In genomic region chr6:35972471-35972985, GRCh38 we compare ENCODE assay signal across 1 cellular context.
TF ChIP-seq lines count a peak whose summit lies in the region.

No MANE protein-coding gene starts in this region.

TF ChIP-seq in HepG2, 621 proteins besides CTCF, POLR2A, EP300 and RAD21 (continued from another document and continues in another):
- TF ChIP-seq ZFP82 (CRISPR knock-in tag; IDR thresholded peaks at IDR 0.05; ENCODE audit: borderline replicate concordance) (no peak), ZNF781 (CRISPR knock-in tag; IDR thresholded peaks at IDR 0.05; ENCODE audit: borderline replicate concordance, not compliant biosample characterization) (peak; percentile 65), NR2F1 (CRISPR knock-in tag; IDR thresholded peaks at IDR 0.05) (peak in 1 of 2 experiments; percentile 34; a peak in 1 of 4 replicates), NR2F2 (IDR thresholded peaks at IDR 0.05; ENCODE audit: borderline replicate concordance, low read depth) (no peak), SATB2 (CRISPR knock-in tag; IDR thresholded peaks at IDR 0.05) (no peak), E2F1 (CRISPR knock-in tag; IDR thresholded peaks at IDR 0.05) (no peak), SYNCRIP (IDR thresholded peaks at IDR 0.05; ENCODE audit: insufficient read depth, low read depth, low read length) (no peak), SALL2 (CRISPR knock-in tag; IDR thresholded peaks at IDR 0.05) (no peak), SP140L (CRISPR knock-in tag; IDR thresholded peaks at IDR 0.05; ENCODE audit: borderline replicate concordance) (no peak), ARNT (IDR thresholded peaks at IDR 0.05) (no peak), ZNF746 (CRISPR knock-in tag; IDR thresholded peaks at IDR 0.05) (no peak), ZBTB8A (CRISPR knock-in tag; IDR thresholded peaks at IDR 0.05; ENCODE audit: borderline replicate concordance, low read depth) (no peak), ZNF644 (CRISPR knock-in tag; IDR thresholded peaks at IDR 0.05; ENCODE audit: low read depth) (0 out of 2 replicates have a peak, but pooled peaks have one; percentile 37), HNF1B (CRISPR knock-in tag; IDR thresholded peaks at IDR 0.05) (peak; percentile 42; the same call in 1 of the 2 replicates), SP1 (IDR thresholded peaks at IDR 0.05) (no peak), SP1 (CRISPR knock-in tag; IDR thresholded peaks at IDR 0.05) (no peak), PHF8 (CRISPR knock-in tag; IDR thresholded peaks at IDR 0.05) (no peak), GATA4 (IDR thresholded peaks at IDR 0.05; ENCODE audit: borderline replicate concordance, low read depth) (no peak), ZNF331 (CRISPR knock-in tag; IDR thresholded peaks at IDR 0.05) (no peak), YEATS4 (CRISPR knock-in tag; IDR thresholded peaks at IDR 0.05; ENCODE audit: borderline replicate concordance) (no peak), SRSF4 (IDR thresholded peaks at IDR 0.05; ENCODE audit: low read depth, low read length, poor library complexity, severe bottlenecking) (no peak), ATRX (CRISPR knock-in tag; IDR thresholded peaks at IDR 0.05; ENCODE audit: borderline replicate concordance) (no peak), EZH2 (conservative IDR thresholded peaks at IDR 0.05; ENCODE audit: low read depth, low read length) (no peak), ZSCAN25 (CRISPR knock-in tag; IDR thresholded peaks at IDR 0.05) (no peak), ZSCAN20 (CRISPR knock-in tag; IDR thresholded peaks at IDR 0.05; ENCODE audit: borderline replicate concordance) (no peak), ZNF674 (CRISPR knock-in tag; IDR thresholded peaks at IDR 0.05; ENCODE audit: low read depth) (no peak), POLR2AphosphoS5 (IDR thresholded peaks at IDR 0.05; ENCODE audit: low read depth, low read length) (no peak), TARDBP (CRISPR knock-in tag; IDR thresholded peaks at IDR 0.05) (no peak), MBD4 (IDR thresholded peaks at IDR 0.05; ENCODE audit: borderline replicate concordance, low read length) (no peak), CCAR2 (optimal IDR thresholded peaks at IDR 0.05; ENCODE audit: low read depth, low read length) (no peak), RXRA (CRISPR knock-in tag; IDR thresholded peaks at IDR 0.05) (0 out of 2 replicates have a peak, but pooled peaks have one; percentile 41), NAIF1 (CRISPR knock-in tag; IDR thresholded peaks at IDR 0.05; ENCODE audit: borderline replicate concordance) (no peak), KAT7 (CRISPR knock-in tag; IDR thresholded peaks at IDR 0.05; ENCODE audit: borderline replicate concordance) (no peak), ELF1 (CRISPR knock-in tag; IDR thresholded peaks at IDR 0.05) (no peak), ZNF543 (CRISPR knock-in tag; IDR thresholded peaks at IDR 0.05) (no peak), PITX1 (CRISPR knock-in tag; IDR thresholded peaks at IDR 0.05) (peak; percentile 58; the same call in 1 of the 2 replicates), NR2F6 (IDR thresholded peaks at IDR 0.05) (no peak), NR2F6 (CRISPR knock-in tag; IDR thresholded peaks at IDR 0.05) (peak; percentile 48; the same call in 1 of the 2 replicates), ZNF484 (CRISPR knock-in tag; IDR thresholded peaks at IDR 0.05; ENCODE audit: borderline replicate concordance, low read depth) (no peak), ZNF672 (CRISPR knock-in tag; IDR thresholded peaks at IDR 0.05) (no peak), POLR2AphosphoS2 (IDR thresholded peaks at IDR 0.05; ENCODE audit: low read depth, low read length) (no peak), PAF1 (CRISPR knock-in tag; IDR thresholded peaks at IDR 0.05) (no peak), ZNF512B (CRISPR knock-in tag; IDR thresholded peaks at IDR 0.05; ENCODE audit: borderline replicate concordance) (peak; percentile 39; the same call in 1 of the 2 replicates), HIVEP1 (CRISPR knock-in tag; IDR thresholded peaks at IDR 0.05) (no peak), RXRB (CRISPR knock-in tag; IDR thresholded peaks at IDR 0.05; ENCODE audit: borderline replicate concordance) (peak; percentile 38; the same call in 1 of the 2 replicates), ZNF773 (CRISPR knock-in tag; IDR thresholded peaks at IDR 0.05; ENCODE audit: borderline replicate concordance) (no peak)
- TF ChIP-seq, protein P1, sequence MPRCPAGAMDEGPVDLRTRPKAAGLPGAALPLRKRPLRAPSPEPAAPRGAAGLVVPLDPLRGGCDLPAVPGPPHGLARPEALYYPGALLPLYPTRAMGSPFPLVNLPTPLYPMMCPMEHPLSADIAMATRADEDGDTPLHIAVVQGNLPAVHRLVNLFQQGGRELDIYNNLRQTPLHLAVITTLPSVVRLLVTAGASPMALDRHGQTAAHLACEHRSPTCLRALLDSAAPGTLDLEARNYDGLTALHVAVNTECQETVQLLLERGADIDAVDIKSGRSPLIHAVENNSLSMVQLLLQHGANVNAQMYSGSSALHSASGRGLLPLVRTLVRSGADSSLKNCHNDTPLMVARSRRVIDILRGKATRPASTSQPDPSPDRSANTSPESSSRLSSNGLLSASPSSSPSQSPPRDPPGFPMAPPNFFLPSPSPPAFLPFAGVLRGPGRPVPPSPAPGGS (CRISPR knock-in tag; IDR thresholded peaks at IDR 0.05) = no peak
- TF ChIP-seq, protein P2, sequence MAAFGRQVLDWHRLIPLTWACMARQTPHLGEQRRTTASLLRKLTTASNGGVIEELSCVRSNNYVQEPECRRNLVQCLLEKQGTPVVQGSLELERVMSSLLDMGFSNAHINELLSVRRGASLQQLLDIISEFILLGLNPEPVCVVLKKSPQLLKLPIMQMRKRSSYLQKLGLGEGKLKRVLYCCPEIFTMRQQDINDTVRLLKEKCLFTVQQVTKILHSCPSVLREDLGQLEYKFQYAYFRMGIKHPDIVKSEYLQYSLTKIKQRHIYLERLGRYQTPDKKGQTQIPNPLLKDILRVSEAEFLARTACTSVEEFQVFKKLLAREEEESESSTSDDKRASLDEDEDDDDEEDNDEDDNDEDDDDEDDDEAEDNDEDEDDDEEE (CRISPR knock-in tag; IDR thresholded peaks at IDR 0.05) = no peak
- TF ChIP-seq, protein P3, sequence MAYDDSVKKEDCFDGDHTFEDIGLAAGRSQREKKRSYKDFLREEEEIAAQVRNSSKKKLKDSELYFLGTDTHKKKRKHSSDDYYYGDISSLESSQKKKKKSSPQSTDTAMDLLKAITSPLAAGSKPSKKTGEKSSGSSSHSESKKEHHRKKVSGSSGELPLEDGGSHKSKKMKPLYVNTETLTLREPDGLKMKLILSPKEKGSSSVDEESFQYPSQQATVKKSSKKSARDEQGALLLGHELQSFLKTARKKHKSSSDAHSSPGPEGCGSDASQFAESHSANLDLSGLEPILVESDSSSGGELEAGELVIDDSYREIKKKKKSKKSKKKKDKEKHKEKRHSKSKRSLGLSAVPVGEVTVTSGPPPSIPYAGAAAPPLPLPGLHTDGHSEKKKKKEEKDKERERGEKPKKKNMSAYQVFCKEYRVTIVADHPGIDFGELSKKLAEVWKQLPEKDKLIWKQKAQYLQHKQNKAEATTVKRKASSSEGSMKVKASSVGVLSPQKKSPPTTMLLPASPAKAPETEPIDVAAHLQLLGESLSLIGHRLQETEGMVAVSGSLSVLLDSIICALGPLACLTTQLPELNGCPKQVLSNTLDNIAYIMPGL (CRISPR knock-in tag; IDR thresholded peaks at IDR 0.05; ENCODE audit: borderline replicate concordance in 1 of 2, low read depth in 1 of 2) = peak in 1 of 2 experiments; percentile 47; a peak in 1 of 4 replicates
- TF ChIP-seq, protein P4, sequence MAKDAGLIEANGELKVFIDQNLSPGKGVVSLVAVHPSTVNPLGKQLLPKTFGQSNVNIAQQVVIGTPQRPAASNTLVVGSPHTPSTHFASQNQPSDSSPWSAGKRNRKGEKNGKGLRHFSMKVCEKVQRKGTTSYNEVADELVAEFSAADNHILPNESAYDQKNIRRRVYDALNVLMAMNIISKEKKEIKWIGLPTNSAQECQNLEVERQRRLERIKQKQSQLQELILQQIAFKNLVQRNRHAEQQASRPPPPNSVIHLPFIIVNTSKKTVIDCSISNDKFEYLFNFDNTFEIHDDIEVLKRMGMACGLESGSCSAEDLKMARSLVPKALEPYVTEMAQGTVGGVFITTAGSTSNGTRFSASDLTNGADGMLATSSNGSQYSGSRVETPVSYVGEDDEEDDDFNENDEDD (CRISPR knock-in tag; IDR thresholded peaks at IDR 0.05; ENCODE audit: borderline replicate concordance) = no peak
- TF ChIP-seq, protein P5, sequence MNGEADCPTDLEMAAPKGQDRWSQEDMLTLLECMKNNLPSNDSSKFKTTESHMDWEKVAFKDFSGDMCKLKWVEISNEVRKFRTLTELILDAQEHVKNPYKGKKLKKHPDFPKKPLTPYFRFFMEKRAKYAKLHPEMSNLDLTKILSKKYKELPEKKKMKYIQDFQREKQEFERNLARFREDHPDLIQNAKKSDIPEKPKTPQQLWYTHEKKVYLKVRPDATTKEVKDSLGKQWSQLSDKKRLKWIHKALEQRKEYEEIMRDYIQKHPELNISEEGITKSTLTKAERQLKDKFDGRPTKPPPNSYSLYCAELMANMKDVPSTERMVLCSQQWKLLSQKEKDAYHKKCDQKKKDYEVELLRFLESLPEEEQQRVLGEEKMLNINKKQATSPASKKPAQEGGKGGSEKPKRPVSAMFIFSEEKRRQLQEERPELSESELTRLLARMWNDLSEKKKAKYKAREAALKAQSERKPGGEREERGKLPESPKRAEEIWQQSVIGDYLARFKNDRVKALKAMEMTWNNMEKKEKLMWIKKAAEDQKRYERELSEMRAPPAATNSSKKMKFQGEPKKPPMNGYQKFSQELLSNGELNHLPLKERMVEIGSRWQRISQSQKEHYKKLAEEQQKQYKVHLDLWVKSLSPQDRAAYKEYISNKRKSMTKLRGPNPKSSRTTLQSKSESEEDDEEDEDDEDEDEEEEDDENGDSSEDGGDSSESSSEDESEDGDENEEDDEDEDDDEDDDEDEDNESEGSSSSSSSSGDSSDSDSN (CRISPR knock-in tag; IDR thresholded peaks at IDR 0.05) = no peak
- TF ChIP-seq, protein P6, sequence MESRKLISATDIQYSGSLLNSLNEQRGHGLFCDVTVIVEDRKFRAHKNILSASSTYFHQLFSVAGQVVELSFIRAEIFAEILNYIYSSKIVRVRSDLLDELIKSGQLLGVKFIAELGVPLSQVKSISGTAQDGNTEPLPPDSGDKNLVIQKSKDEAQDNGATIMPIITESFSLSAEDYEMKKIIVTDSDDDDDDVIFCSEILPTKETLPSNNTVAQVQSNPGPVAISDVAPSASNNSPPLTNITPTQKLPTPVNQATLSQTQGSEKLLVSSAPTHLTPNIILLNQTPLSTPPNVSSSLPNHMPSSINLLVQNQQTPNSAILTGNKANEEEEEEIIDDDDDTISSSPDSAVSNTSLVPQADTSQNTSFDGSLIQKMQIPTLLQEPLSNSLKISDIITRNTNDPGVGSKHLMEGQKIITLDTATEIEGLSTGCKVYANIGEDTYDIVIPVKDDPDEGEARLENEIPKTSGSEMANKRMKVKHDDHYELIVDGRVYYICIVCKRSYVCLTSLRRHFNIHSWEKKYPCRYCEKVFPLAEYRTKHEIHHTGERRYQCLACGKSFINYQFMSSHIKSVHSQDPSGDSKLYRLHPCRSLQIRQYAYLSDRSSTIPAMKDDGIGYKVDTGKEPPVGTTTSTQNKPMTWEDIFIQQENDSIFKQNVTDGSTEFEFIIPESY (CRISPR knock-in tag; IDR thresholded peaks at IDR 0.05) = peak; percentile 50; the same call in 1 of the 2 replicates
- TF ChIP-seq, protein P7, sequence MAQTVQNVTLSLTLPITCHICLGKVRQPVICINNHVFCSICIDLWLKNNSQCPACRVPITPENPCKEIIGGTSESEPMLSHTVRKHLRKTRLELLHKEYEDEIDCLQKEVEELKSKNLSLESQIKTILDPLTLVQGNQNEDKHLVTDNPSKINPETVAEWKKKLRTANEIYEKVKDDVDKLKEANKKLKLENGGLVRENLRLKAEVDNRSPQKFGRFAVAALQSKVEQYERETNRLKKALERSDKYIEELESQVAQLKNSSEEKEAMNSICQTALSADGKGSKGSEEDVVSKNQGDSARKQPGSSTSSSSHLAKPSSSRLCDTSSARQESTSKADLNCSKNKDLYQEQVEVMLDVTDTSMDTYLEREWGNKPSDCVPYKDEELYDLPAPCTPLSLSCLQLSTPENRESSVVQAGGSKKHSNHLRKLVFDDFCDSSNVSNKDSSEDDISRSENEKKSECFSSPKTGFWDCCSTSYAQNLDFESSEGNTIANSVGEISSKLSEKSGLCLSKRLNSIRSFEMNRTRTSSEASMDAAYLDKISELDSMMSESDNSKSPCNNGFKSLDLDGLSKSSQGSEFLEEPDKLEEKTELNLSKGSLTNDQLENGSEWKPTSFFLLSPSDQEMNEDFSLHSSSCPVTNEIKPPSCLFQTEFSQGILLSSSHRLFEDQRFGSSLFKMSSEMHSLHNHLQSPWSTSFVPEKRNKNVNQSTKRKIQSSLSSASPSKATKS (CRISPR knock-in tag; IDR thresholded peaks at IDR 0.05) = no peak
